ENCODE assay signal across 29 cellular contexts in genomic region chr20:8786383-8786782, GRCh38.
"Had no signal": no experiment of that assay in that cellular context is flagged by ENCODE, and none has a peak within 500 bp of the region (broad histone marks: within the 10 kb centered on the region; RNA-seq: fewer than 3 reads in every experiment).

No MANE protein-coding gene starts in this region.

- ATAC-seq: stimulated activated effector memory CD8-positive, alpha-beta T cell treated with anti-CD3 and anti-CD28 coated beads, Interleukin-12 subunit alpha, Interleukin-12 subunit beta, amount 100 ng/mL, for 72 hours; stimulated activated memory B cell treated with anti-CD40 and anti-IgM and Interleukin-4, amounts not matched to agents 10 μg/mL and 1 μg/mL and 100 μg/mL, for 72 hours; stimulated activated naive B cell treated with anti-CD40 and anti-IgM and Interleukin-4, amounts not matched to agents 10 μg/mL and 1 μg/mL and 100 μg/mL, for 72 hours; stimulated activated naive CD8-positive, alpha-beta T cell treated with anti-CD3 and anti-CD28 coated beads, Interleukin-15, amount 100 ng/mL, for 72 hours; stimulated activated naive CD8-positive, alpha-beta T cell treated with anti-CD3 and anti-CD28 coated beads, Interleukin-15, Interleukin-2, amounts not matched to agents 100 U/mL and 50 U/mL, for 24 hours; upper lobe of right lung had no signal

- H3K4me1 ChIP-seq: suprapubic skin, testis, thyroid gland, upper lobe of left lung, upper lobe of right lung, uterus, vagina had no signal

- FAIRE-seq: urothelium cell line had no signal

- H3K9me3 ChIP-seq: stomach, suprapubic skin, testis, thoracic aorta, thyroid gland, tibial artery, tibial nerve, transverse colon, upper lobe of left lung, upper lobe of right lung, uterus, vagina had no signal

- H3K27me3 ChIP-seq: stomach, suprapubic skin, testis, thyroid gland, tibial artery, tibial nerve, transverse colon, upper lobe of left lung, upper lobe of right lung, uterus, vagina had no signal

- H3K4me3 Mint-ChIP-seq: stimulated activated effector memory CD8-positive, alpha-beta T cell treated with anti-CD3 and anti-CD28 coated beads, Interleukin-12 subunit alpha, Interleukin-12 subunit beta, amount 100 ng/mL, for 72 hours; stimulated activated memory B cell treated with anti-CD40 and anti-IgM and Interleukin-4, amounts not matched to agents 10 μg/mL and 1 μg/mL and 100 μg/mL, for 72 hours; stimulated activated naive B cell treated with anti-CD40 and anti-IgM and Interleukin-4, amounts not matched to agents 10 μg/mL and 1 μg/mL and 100 μg/mL, for 72 hours; stimulated activated naive CD8-positive, alpha-beta T cell treated with anti-CD3 and anti-CD28 coated beads, Interleukin-15, amount 100 ng/mL, for 72 hours; stimulated activated naive CD8-positive, alpha-beta T cell treated with anti-CD3 and anti-CD28 coated beads, Interleukin-15, Interleukin-2, amounts not matched to agents 100 ng/mL and 50 ng/mL, for 24 hours; type B pancreatic cell had no signal

- H3K27ac ChIP-seq: stomach, suprapubic skin, testis, thoracic aorta, thyroid gland, tibial artery, tibial nerve, upper lobe of left lung, upper lobe of right lung, uterus, vagina had no signal

- H3K4me3 ChIP-seq: stomach, suprapubic skin, testis, thoracic aorta, thyroid gland, tibial artery, tibial nerve, transverse colon, upper lobe of left lung, upper lobe of right lung, uterus, vagina had no signal

- H3K9me3 Mint-ChIP-seq: stimulated activated effector memory CD8-positive, alpha-beta T cell treated with anti-CD3 and anti-CD28 coated beads, Interleukin-12 subunit alpha, Interleukin-12 subunit beta, amount 100 ng/mL, for 72 hours; stimulated activated memory B cell treated with anti-CD40 and anti-IgM and Interleukin-4, amounts not matched to agents 10 μg/mL and 1 μg/mL and 100 μg/mL, for 72 hours; stimulated activated naive B cell treated with anti-CD40 and anti-IgM and Interleukin-4, amounts not matched to agents 10 μg/mL and 1 μg/mL and 100 μg/mL, for 72 hours; stimulated activated naive CD8-positive, alpha-beta T cell treated with anti-CD3 and anti-CD28 coated beads, Interleukin-15, amount 100 ng/mL, for 72 hours; type B pancreatic cell had no signal

- H3K27me3 Mint-ChIP-seq: stimulated activated memory B cell treated with anti-CD40 and anti-IgM and Interleukin-4, amounts not matched to agents 10 μg/mL and 1 μg/mL and 100 μg/mL, for 72 hours; stimulated activated naive B cell treated with anti-CD40 and anti-IgM and Interleukin-4, amounts not matched to agents 10 μg/mL and 1 μg/mL and 100 μg/mL, for 72 hours; stimulated activated naive CD8-positive, alpha-beta T cell treated with anti-CD3 and anti-CD28 coated beads, Interleukin-15, amount 100 ng/mL, for 72 hours; stimulated activated naive CD8-positive, alpha-beta T cell treated with anti-CD3 and anti-CD28 coated beads, Interleukin-15, Interleukin-2, amounts not matched to agents 100 ng/mL and 50 ng/mL, for 24 hours; type B pancreatic cell had no signal

- H3K36me3 ChIP-seq: suprapubic skin, thoracic aorta, thyroid gland, tibial artery, transverse colon, upper lobe of left lung, upper lobe of right lung, uterus, vagina had no signal

- DNase-seq: stimulated activated CD4-positive, alpha-beta T cell treated with anti-CD3 and anti-CD28 coated beads, Interleukin-2, amount 100 ng/mL, for 48 hours; stimulated activated CD4-positive, alpha-beta T cell treated with anti-CD3 and anti-CD28 coated beads, Interleukin-4, amount 100 ng/mL, for 1 hour; stimulated activated CD4-positive, alpha-beta T cell treated with anti-CD3 and anti-CD28 coated beads, Interleukin-4, amount 100 ng/mL, for 24 hours; stimulated activated CD4-positive, alpha-beta T cell treated with anti-CD3 and anti-CD28 coated beads, Interleukin-4, amount 100 ng/mL, for 4 hours; stimulated activated CD8-positive, alpha-beta memory T cell treated with anti-CD3 and anti-CD28 coated beads, Interleukin-4, amount 100 ng/mL, for 48 hours; stimulated activated naive B cell treated with anti-CD40 and anti-IgM and Interleukin-4, amounts not matched to agents 10 μg/mL and 1 μg/mL and 100 μg/mL, for 72 hours; stimulated activated naive CD4-positive, alpha-beta T cell; stimulated activated naive CD4-positive, alpha-beta T cell treated with Interleukin-2 at 50 U/mL for 16 hours; stimulated activated naive CD8-positive, alpha-beta T cell treated with anti-CD3 and anti-CD28 coated beads, Interleukin-15, amount 100 ng/mL, for 72 hours; stimulated activated naive CD8-positive, alpha-beta T cell treated with anti-CD3 and anti-CD28 coated beads, Interleukin-15, Interleukin-2, amounts not matched to agents 100 U/mL and 50 U/mL, for 24 hours; stomach; substantia nigra; testis; thyroid gland; tibial artery; trophoblast cell; upper lobe of left lung; upper lobe of right lung; uterus had no signal

- H3K4me1 Mint-ChIP-seq: stimulated activated effector memory CD8-positive, alpha-beta T cell treated with anti-CD3 and anti-CD28 coated beads, Interleukin-12 subunit alpha, Interleukin-12 subunit beta, amount 100 ng/mL, for 72 hours; stimulated activated memory B cell treated with anti-CD40 and anti-IgM and Interleukin-4, amounts not matched to agents 10 μg/mL and 1 μg/mL and 100 μg/mL, for 72 hours; stimulated activated naive B cell treated with anti-CD40 and anti-IgM and Interleukin-4, amounts not matched to agents 10 μg/mL and 1 μg/mL and 100 μg/mL, for 72 hours; stimulated activated naive CD8-positive, alpha-beta T cell treated with anti-CD3 and anti-CD28 coated beads, Interleukin-15, amount 100 ng/mL, for 72 hours had no signal

- H3K36me3 Mint-ChIP-seq: stimulated activated effector memory CD8-positive, alpha-beta T cell treated with anti-CD3 and anti-CD28 coated beads, Interleukin-12 subunit alpha, Interleukin-12 subunit beta, amount 100 ng/mL, for 72 hours; stimulated activated memory B cell treated with anti-CD40 and anti-IgM and Interleukin-4, amounts not matched to agents 10 μg/mL and 1 μg/mL and 100 μg/mL, for 72 hours had no signal

- H3K27ac Mint-ChIP-seq: stimulated activated memory B cell treated with anti-CD40 and anti-IgM and Interleukin-4, amounts not matched to agents 10 μg/mL and 1 μg/mL and 100 μg/mL, for 72 hours; stimulated activated naive B cell treated with anti-CD40 and anti-IgM and Interleukin-4, amounts not matched to agents 10 μg/mL and 1 μg/mL and 100 μg/mL, for 72 hours; stimulated activated naive CD8-positive, alpha-beta T cell treated with anti-CD3 and anti-CD28 coated beads, Interleukin-15, amount 100 ng/mL, for 72 hours; stimulated activated naive CD8-positive, alpha-beta T cell treated with anti-CD3 and anti-CD28 coated beads, Interleukin-15, Interleukin-2, amounts not matched to agents 100 ng/mL and 50 ng/mL, for 24 hours; type B pancreatic cell had no signal
